Comparison of ENCODE assay signal across 17 cellular contexts in genomic region chr10:99973190-99973589, GRCh38. TPM values are rescaled to one million over a fixed set of nuclear protein-coding genes. Genes with fewer than 3 reads are reported as not detected.
DNase-seq lines count a peak whose midpoint lies in the region; ATAC-seq, FAIRE-seq and TF ChIP-seq lines count a peak whose summit lies in the region.
"Had no signal": no experiment of that assay in that cellular context is flagged by ENCODE, and none has a peak within 500 bp of the region (broad histone marks: within the 10 kb centered on the region; RNA-seq: fewer than 3 reads in every experiment).

No MANE protein-coding gene starts in this region.

- no peak overlapping the region for H2AFZ ChIP-seq in Karpas-422 (ENCODE audit: low read length)

- H3K4me3 ChIP-seq in Karpas-422 (ENCODE audit: low read length) (no peak overlapping the region), bronchial epithelial cell (ENCODE audit: low read depth, low read length) (no peak overlapping the region)
- H3K4me3 ChIP-seq: gastrocnemius medialis, left lung, SK-N-MC had no signal

- H3K9me3 ChIP-seq in Karpas-422 (ENCODE audit: low read length) = no peaks in the 10 kb centered on the region
- H3K9me3 ChIP-seq: gastrocnemius medialis, left lung had no signal

- H3K36me3 ChIP-seq in Karpas-422 (ENCODE audit: insufficient read depth, low read length) (peaks cover 5% of the 10 kb centered on the region; the same call in 1 of the 2 replicates), bronchial epithelial cell (ENCODE audit: control insufficient read depth, insufficient read depth, low read length) (peaks cover 4% of the 10 kb centered on the region)

- H3K4me1 Mint-ChIP-seq in CD14-positive monocyte (peaks cover 23% of the 10 kb centered on the region), nephron (peaks cover 25% of the 10 kb centered on the region)

- peaks cover 64% of the 10 kb centered on the region for H3K79me2 ChIP-seq in Karpas-422 (ENCODE audit: low read length)

- peaks cover 0 to 4% (median 0%) of the 10 kb centered on the region in 3 donors for H3K27me3 Mint-ChIP-seq in CD14-positive monocyte (ENCODE audit: low read depth in 3 of 3)
- no peaks in the 10 kb centered on the region for H3K27me3 Mint-ChIP-seq in nephron (ENCODE audit: low read depth)
- H3K27me3 Mint-ChIP-seq: stimulated activated naive B cell treated with anti-CD40 and anti-IgM and Interleukin-4, amounts not matched to agents 10 μg/mL and 1 μg/mL and 100 μg/mL, for 72 hours had no signal

- H3K4me3 Mint-ChIP-seq in CD14-positive monocyte (no peak overlapping the region), nephron (no peak overlapping the region)
- H3K4me3 Mint-ChIP-seq: stimulated activated naive B cell treated with anti-CD40 and anti-IgM and Interleukin-4, amounts not matched to agents 10 μg/mL and 1 μg/mL and 100 μg/mL, for 72 hours had no signal

- H3K9me2 ChIP-seq in Karpas-422 (replicated peaks; ENCODE audit: insufficient read depth, low read length) = no peaks in the 10 kb centered on the region

- H3K4me1 ChIP-seq in Karpas-422 (ENCODE audit: low read length) = peaks cover 42% of the 10 kb centered on the region

- no peaks in the 10 kb centered on the region for H4K20me1 ChIP-seq in Karpas-422 (ENCODE audit: insufficient read depth, low read depth, low read length)

- H3K36me3 Mint-ChIP-seq in CD14-positive monocyte (peaks cover 27 to 31% of the 10 kb centered on the region in 2 donors), nephron (ENCODE audit: low read depth) (peaks cover 30% of the 10 kb centered on the region)

- H3K9me3 Mint-ChIP-seq in CD14-positive monocyte = no peaks in the 10 kb centered on the region
- H3K9me3 Mint-ChIP-seq in nephron = no peaks in the 10 kb centered on the region
- H3K9me3 Mint-ChIP-seq: stimulated activated naive B cell treated with anti-CD40 and anti-IgM and Interleukin-4, amounts not matched to agents 10 μg/mL and 1 μg/mL and 100 μg/mL, for 72 hours had no signal

- TF ChIP-seq CTCF in CD14-positive monocyte (IDR thresholded peaks at IDR 0.05) (peak; percentile 49), bronchial epithelial cell (IDR thresholded peaks at IDR 0.05; ENCODE audit: insufficient read depth, low read length, severe bottlenecking) (peak; percentile 3), nephron (IDR thresholded peaks at IDR 0.05; ENCODE audit: unreplicated experiment in 3 of 3) (peak; percentile 39 to 44 (median 39))

- H3K4me2 ChIP-seq in Karpas-422 (ENCODE audit: low read depth, low read length, poor library complexity, severe bottlenecking) = no peak overlapping the region

- intact Hi-C loops in CD14-positive monocyte (cut with micrococcal nuclease) = loop anchor here in 1 of 2 donors (5.0 kb wide), 1 partner anchor 34 kb away; the partner anchor contains the start of gene DNMBP

- DNase-seq in CD14-positive monocyte (ENCODE audit: low spot score) (no peak), Karpas-422 (no peak), bronchial epithelial cell (ENCODE audit: low read depth) (no peak), DMS153 treated with DMSO at 0.1 percent for 48 hours (lab: John Stamatoyannopoulos, UW; ENCODE audit: unreplicated experiment) (no peak), NCI-H345 (lab: John Stamatoyannopoulos, UW) (no peak), inferior parietal cortex (ENCODE audit: extremely low spot score) (no peak)
- DNase-seq: activated CD4-positive, alpha-beta T cell treated with anti-CD3 and anti-CD28 coated beads for 1 hour; central memory CD4-positive, alpha-beta T cell; gastrocnemius medialis; left lung; NCI-H510A treated with DMSO at 0.1 percent for 48 hours; occipital lobe; stimulated activated CD4-positive, alpha-beta T cell treated with anti-CD3 and anti-CD28 coated beads, Interleukin-2, amount 100 ng/mL, for 24 hours; stimulated activated naive B cell treated with anti-CD40 and anti-IgM and Interleukin-4, amounts not matched to agents 10 μg/mL and 1 μg/mL and 100 μg/mL, for 72 hours had no signal

- no peak overlapping the region for H3K9ac ChIP-seq in Karpas-422 (ENCODE audit: low read length)

- no peak for ATAC-seq in GM18873 (IDR thresholded peaks at IDR 0.05; ENCODE audit: low FRiP score, unreplicated experiment)
- ATAC-seq: gastrocnemius medialis; left lung; stimulated activated naive B cell treated with anti-CD40 and anti-IgM and Interleukin-4, amounts not matched to agents 10 μg/mL and 1 μg/mL and 100 μg/mL, for 72 hours had no signal

- peak overlapping the region; percentile 84; the same call in 1 of the 2 replicates for H3K27ac ChIP-seq in Karpas-422 (ENCODE audit: low read length)
- H3K27ac ChIP-seq: gastrocnemius medialis, left lung, SK-N-MC had no signal

- FAIRE-seq in bronchial epithelial cell (lab: Jason Lieb, UNC) = no peak

- no peak overlapping the region for H3K27ac Mint-ChIP-seq in CD14-positive monocyte
- peak overlapping the region; percentile 44 to 94 (median 88) for H3K27ac Mint-ChIP-seq in nephron

- H3K27me3 ChIP-seq in Karpas-422 (ENCODE audit: low read length) (no peaks in the 10 kb centered on the region), bronchial epithelial cell (ENCODE audit: control insufficient read depth, insufficient read depth, low read length) (no peaks in the 10 kb centered on the region)
- H3K27me3 ChIP-seq: gastrocnemius medialis, left lung had no signal

RNA-seq across cellular contexts. Expression of gene DNMBP, which starts 36.6 kb away (rescaled TPM):
- polyA plus RNA-seq in CD14-positive monocyte = 1 to 10 TPM in 1 of 2 donors, under 1 TPM in 1; 0.83 to 1.2 TPM
- total RNA-seq in Karpas-422 (2014; rRNA removed; shearing (Covaris generic); ENCODE audit: low replicate concordance) = 13.8 and 16.2 TPM in 2 replicates
- 4.0 and 5.0 TPM in 2 replicates for total RNA-seq in bronchial epithelial cell

Comparison
In these comparisons a context has a peak if more than half of its experiments do, and no peak if none do; other contexts are left out.
1. H3K27ac Mint-ChIP-seq: peak in nephron (3 of 3); none in CD14-positive monocyte (0 of 7).
2. Peak in every context shown above with its lines, with median percentiles within 50 percentile points of each other: CTCF ChIP-seq.